In genomic region chr6:148497256-148497655, GRCh38 we compare ENCODE assay signal across 13 cellular contexts.
DNase-seq lines count a peak whose midpoint lies in the region; ATAC-seq, FAIRE-seq and TF ChIP-seq lines count a peak whose summit lies in the region.
"Had no signal": no experiment of that assay in that cellular context is flagged by ENCODE, and none has a peak within 500 bp of the region (broad histone marks: within the 10 kb centered on the region; RNA-seq: fewer than 3 reads in every experiment).

No MANE protein-coding gene starts in this region.

- intact Hi-C loops in ascending aorta (cut with DNase I) (loop anchor here (1.0 to 10.0 kb wide), 2 partner anchors 28 to 1952 kb away; partner anchors contain the start of gene RAB32), tibial artery (cut with DNase I; ENCODE audit: low total_unique reads) (no loop called here)

- no peak for FAIRE-seq in frontal cortex (lab: Jason Lieb, UNC)

- H3K4me1 ChIP-seq in ascending aorta, result peaks cover 0 to 54% of the 10 kb centered on the region in 2 donors
- peaks cover 0 to 93% (median 47%) of the 10 kb centered on the region in 4 donors for H3K4me1 ChIP-seq in tibial artery

- H3K27ac ChIP-seq in ascending aorta (peak overlapping the region; percentile 63 to 78), tibial artery (peak overlapping the region; percentile 75 to 86)
- H3K27ac ChIP-seq: ovary, SJSA1 had no signal

- DNase-seq in GM04504 (ENCODE audit: low read depth), result peak; percentile 79
- DNase-seq in ascending aorta (ENCODE audit: low spot score in 2 of 2), result no peak
- DNase-seq in islet precursor cell, result peak; percentile 76
- DNase-seq in tibial artery, result peak in 1 of 2 donors; percentile 77
- no peak for DNase-seq in SIG-M5 treated with dmso at 0.1 percent for 504 hours (lab: John Stamatoyannopoulos, UW; ENCODE audit: unreplicated experiment)
- DNase-seq in frontal cortex (ENCODE audit: low spot score in 2 of 2), result no peak
- DNase-seq: activated naive CD4-positive, alpha-beta T cell; erythroblast; NCI-H1694 treated with DMSO at 0.1 percent for 48 hours; ovary; stimulated activated CD4-positive, alpha-beta T cell treated with anti-CD3 and anti-CD28 coated beads, Interleukin-2, amount 100 ng/mL, for 24 hours had no signal

- H3K27me3 ChIP-seq in ascending aorta (no peaks in the 10 kb centered on the region), tibial artery (no peaks in the 10 kb centered on the region)
- H3K27me3 ChIP-seq: ovary, SJSA1 had no signal

- H3K4me3 ChIP-seq in ascending aorta (no peak overlapping the region), tibial artery (no peak overlapping the region)
- H3K4me3 ChIP-seq: ovary, SJSA1 had no signal

- no peak for ATAC-seq in HG03439 (IDR thresholded peaks at IDR 0.05; ENCODE audit: unreplicated experiment)

- H3K9me3 ChIP-seq in ascending aorta (no peaks in the 10 kb centered on the region), tibial artery (no peaks in the 10 kb centered on the region)
- H3K9me3 ChIP-seq: ovary, SJSA1 had no signal

- H3K36me3 ChIP-seq in ascending aorta, result no peaks in the 10 kb centered on the region
- no peaks in the 10 kb centered on the region for H3K36me3 ChIP-seq in tibial artery
- H3K36me3 ChIP-seq: ovary, SJSA1 had no signal

- no peak for TF ChIP-seq CTCF in ascending aorta (IDR thresholded peaks at IDR 0.05)
- TF ChIP-seq CTCF in tibial artery (IDR thresholded peaks at IDR 0.05), result no peak

Comparison
In these comparisons a context has a peak if more than half of its experiments do, and no peak if none do; other contexts are left out.
1. DNase-seq: peak in GM04504 (single experiment) and islet precursor cell (single experiment); none in ascending aorta (0 of 2), SIG-M5 treated with dmso at 0.1 percent for 504 hours (single experiment) and frontal cortex (0 of 2).